ENCODE assay signal across 23 cellular contexts in genomic region chr14:34368971-34369665, GRCh38.
DNase-seq lines count a peak whose midpoint lies in the region; ATAC-seq and TF ChIP-seq lines count a peak whose summit lies in the region.
"Had no signal": no experiment of that assay in that cellular context is flagged by ENCODE, and none has a peak within 500 bp of the region (broad histone marks: within the 10 kb centered on the region; RNA-seq: fewer than 3 reads in every experiment).

No MANE protein-coding gene starts in this region.

- H3K27ac Mint-ChIP-seq in activated naive CD4-positive, alpha-beta T cell treated with anti-CD3 and anti-CD28 coated beads, Interleukin-2, amount 50 U/mL, for 72 hours, result no peak overlapping the region
- H3K27ac Mint-ChIP-seq: activated CD4-positive, alpha-beta T cell treated with anti-CD3 and anti-CD28 coated beads, Interleukin-2, amount 10 ng/mL, durations not matched to agents 7 days and 5 days had no signal

- DNase-seq in DMS153 treated with DMSO at 0.1 percent for 48 hours (lab: John Stamatoyannopoulos, UW; ENCODE audit: unreplicated experiment), result peak; percentile 50
- no peak for DNase-seq in DMS153 (lab: John Stamatoyannopoulos, UW)
- no peak for DNase-seq in PC-9
- no peak for DNase-seq in stomach
- no peak for DNase-seq in hippocampal formation (lab: John Stamatoyannopoulos, UW)
- DNase-seq in activated naive CD4-positive, alpha-beta T cell treated with anti-CD3 and anti-CD28 coated beads, Interleukin-2, amount 50 U/mL, for 72 hours (ENCODE audit: low spot score in 2 of 2), result no peak
- no peak for DNase-seq in anterior cingulate cortex (lab: John Stamatoyannopoulos, UW)
- DNase-seq: activated CD4-positive, alpha-beta T cell treated with anti-CD3 and anti-CD28 coated beads, Interleukin-2, amount 10 ng/mL, durations not matched to agents 7 days and 5 days; activated naive CD4-positive, alpha-beta T cell treated with Interleukin-2 at 50 U/mL for 16 hours; activated T-cell treated with anti-CD3 and anti-CD28 coated beads for 4 hours; C1 segment of cervical spinal cord; H7; KG1; naive B cell; NCI-H446 treated with DMSO at 0.1 percent for 48 hours; SK-N-SH; stimulated activated CD4-positive, alpha-beta T cell treated with anti-CD3 and anti-CD28 coated beads, Interleukin-4, amount 100 ng/mL, for 24 hours; stimulated activated CD8-positive, alpha-beta memory T cell treated with anti-CD3 and anti-CD28 coated beads, Interleukin-4, amount 100 ng/mL, for 48 hours had no signal

- H3K27me3 ChIP-seq in PC-9 (ENCODE audit: insufficient read depth, low read depth) (no peaks in the 10 kb centered on the region), esophagus (ENCODE audit: control insufficient read depth in 1 of 2, insufficient read depth in 2 of 2, low read length in 2 of 2) (no peaks in the 10 kb centered on the region), stomach (no peaks in the 10 kb centered on the region)

- H3K27ac ChIP-seq in PC-9, result peak overlapping the region; percentile 61
- H3K27ac ChIP-seq in esophagus (ENCODE audit: low read depth in 2 of 2, low read length in 1 of 2), result peak overlapping the region; percentile 0 to 28
- H3K27ac ChIP-seq in stomach, result peak overlapping the region in 3 of 5 donors; percentile 30 to 62 (median 56)
- H3K27ac ChIP-seq: 22Rv1, parathyroid adenoma, thoracic aorta had no signal

- BruUV-seq in PC-9 (replicated peaks; lab: Mats Ljungman, UMichigan), result no TSS peak

- no peaks in the 10 kb centered on the region for H3K79me2 ChIP-seq in PC-9 (ENCODE audit: low read depth)
- H3K79me2 ChIP-seq: parathyroid adenoma had no signal

- H3K4me2 ChIP-seq in PC-9, result peak overlapping the region; percentile 48
- H3K4me2 ChIP-seq: SK-N-SH had no signal

- TF ChIP-seq CTCF in PC-9 (conservative IDR thresholded peaks at IDR 0.05) (no peak), stomach (IDR thresholded peaks at IDR 0.05) (no peak)

- no peak for ATAC-seq in activated naive CD4-positive, alpha-beta T cell treated with anti-CD3 and anti-CD28 coated beads, Interleukin-2, amount 50 U/mL, for 72 hours

- H3K9me3 ChIP-seq in PC-9 (ENCODE audit: insufficient read depth, low read depth) (no peaks in the 10 kb centered on the region), esophagus (ENCODE audit: control insufficient read depth in 2 of 2, insufficient read depth in 1 of 2, low read depth in 1 of 2, low read length in 1 of 2) (peaks cover 0 to 2% of the 10 kb centered on the region in 2 donors), stomach (no peaks in the 10 kb centered on the region)
- H3K9me3 ChIP-seq: SK-N-SH, thoracic aorta had no signal

- H3K4me1 ChIP-seq in PC-9 (replicated peaks; ENCODE audit: insufficient read depth) (peaks cover 60% of the 10 kb centered on the region), esophagus (ENCODE audit: control insufficient read depth in 2 of 2, insufficient read depth in 2 of 2, low read length in 1 of 2) (peaks cover 0 to 2% of the 10 kb centered on the region in 2 donors), stomach (peaks cover 8 to 30% (median 15%) of the 10 kb centered on the region in 4 donors)
- H3K4me1 ChIP-seq: parathyroid adenoma had no signal

- H3K36me3 ChIP-seq in PC-9 (ENCODE audit: low read depth) (no peaks in the 10 kb centered on the region), esophagus (ENCODE audit: control insufficient read depth in 2 of 2, insufficient read depth in 2 of 2, low read length in 1 of 2) (no peaks in the 10 kb centered on the region), stomach (no peaks in the 10 kb centered on the region)
- H3K36me3 ChIP-seq: thoracic aorta had no signal

- TF ChIP-seq EP300 in stomach (IDR thresholded peaks at IDR 0.05), result no peak

- H2AFZ ChIP-seq in PC-9, result no peak overlapping the region
- H2AFZ ChIP-seq: parathyroid adenoma had no signal

- intact Hi-C loops in PC-9 (cut with micrococcal nuclease; ENCODE audit: unreplicated experiment), result no loop called here
- intact Hi-C loops in stomach (cut with DNase I; ENCODE audit: low total_unique reads), result loop anchor here (10.0 kb wide), 1 partner anchor 136 kb away; no protein-coding TSS in a partner anchor

- H4K20me1 ChIP-seq in PC-9 (ENCODE audit: insufficient read depth), result no peaks in the 10 kb centered on the region

- CTCF ChIA-PET in PC-9 (lab: Charles Lee), result no interaction called here

- TF ChIP-seq POLR2A in stomach (IDR thresholded peaks at IDR 0.05), result no peak

- H3K9me3 Mint-ChIP-seq in activated naive CD4-positive, alpha-beta T cell treated with anti-CD3 and anti-CD28 coated beads, Interleukin-2, amount 50 U/mL, for 72 hours, result no peaks in the 10 kb centered on the region
- H3K9me3 Mint-ChIP-seq: activated CD4-positive, alpha-beta T cell treated with anti-CD3 and anti-CD28 coated beads, Interleukin-2, amount 10 ng/mL, durations not matched to agents 7 days and 5 days; naive B cell had no signal

- POLR2A ChIA-PET in PC-9 (lab: Charles Lee; ENCODE audit: unreplicated experiment), result no interaction called here

- peaks cover 32% of the 10 kb centered on the region for H3F3A ChIP-seq in PC-9 (ENCODE audit: insufficient read depth, low read depth)

- H3K4me3 ChIP-seq in PC-9 (no peak overlapping the region), esophagus (ENCODE audit: low read depth in 1 of 2, low read length in 2 of 2) (no peak overlapping the region), stomach (no peak overlapping the region)
- H3K4me3 ChIP-seq: coronary artery, thoracic aorta had no signal

- no peaks in the 10 kb centered on the region for H3K9me2 ChIP-seq in PC-9 (ENCODE audit: insufficient read depth)
- H3K9me2 ChIP-seq: SK-N-SH had no signal

- WGBS in esophagus, 2 donors, result 63 to 70% methylated on average over 3 of the region's 3 CpGs
- WGBS in stomach, 5 donors, result 76 to 85% (median 84%) methylated on average over 3 of the region's 3 CpGs

- no peaks in the 10 kb centered on the region for H3K36me3 Mint-ChIP-seq in activated naive CD4-positive, alpha-beta T cell treated with anti-CD3 and anti-CD28 coated beads, Interleukin-2, amount 50 U/mL, for 72 hours
- H3K36me3 Mint-ChIP-seq: naive B cell had no signal
